Comparison of ENCODE assay signal across 10 cellular contexts in genomic region chr10:29926649-29927048, GRCh38.
A peak's percentile ranks its signal among the peaks of the same experiment; 100 is the strongest.
DNase-seq lines count a peak whose midpoint lies in the region; ATAC-seq and TF ChIP-seq lines count a peak whose summit lies in the region.
"Had no signal": no experiment of that assay in that cellular context is flagged by ENCODE, and none has a peak within 500 bp of the region (broad histone marks: within the 10 kb centered on the region; RNA-seq: fewer than 3 reads in every experiment).

No MANE protein-coding gene starts in this region.

- H3K27ac ChIP-seq in right cardiac atrium (ENCODE audit: low read length): no peak overlapping the region
- H3K27ac ChIP-seq in tibial artery: no peak overlapping the region
- H3K27ac ChIP-seq: C4-2B had no signal

- DNase-seq in Right ventricle myocardium superior (peak; percentile 40), right cardiac atrium (no peak), astrocyte of the cerebellum (ENCODE audit: low read depth) (peak; percentile 90), iris pigment epithelial cell (ENCODE audit: low read depth) (peak; percentile 73), tibial artery (no peak), T-cell (no peak), occipital lobe (lab: John Stamatoyannopoulos, UW) (no peak)
- DNase-seq: activated CD4-positive, alpha-beta T cell treated with anti-CD3 and anti-CD28 coated beads, Interleukin-2, amount 50 U/mL, for 1 hour had no signal

- ATAC-seq in Right ventricle myocardium superior (ENCODE audit: poor library complexity) (no peak), right cardiac atrium (no peak), T-cell (replicated peaks in 1 of 4) (no peak), GM19351 (IDR thresholded peaks at IDR 0.05; ENCODE audit: unreplicated experiment) (no peak)

- CTCF ChIA-PET in T-cell (lab: Charles Lee): no interaction called here

- no peaks in the 10 kb centered on the region for H3K36me3 Mint-ChIP-seq in T-cell

- H3K9me3 ChIP-seq in right cardiac atrium (ENCODE audit: control insufficient read depth, low read length): no peaks in the 10 kb centered on the region
- no peaks in the 10 kb centered on the region for H3K9me3 ChIP-seq in tibial artery

- no peaks in the 10 kb centered on the region for H3K36me3 ChIP-seq in tibial artery

- H3K27ac Mint-ChIP-seq in T-cell: no peak overlapping the region

- no peak overlapping the region for H3K4me3 ChIP-seq in right cardiac atrium (ENCODE audit: low read length)
- no peak overlapping the region for H3K4me3 ChIP-seq in astrocyte of the cerebellum (ENCODE audit: low read depth, low read length)
- H3K4me3 ChIP-seq in tibial artery: no peak overlapping the region

- in situ Hi-C loops in astrocyte of the cerebellum (cut with HindIII; ENCODE audit: low sequenced_read_pairs): no loop called here

- H3K4me1 ChIP-seq in right cardiac atrium (ENCODE audit: control insufficient read depth, insufficient read depth, low read length): no peaks in the 10 kb centered on the region
- H3K4me1 ChIP-seq in tibial artery: peaks cover 0 to 22% (median 14%) of the 10 kb centered on the region in 4 donors

- no peaks in the 10 kb centered on the region for H3K4me1 Mint-ChIP-seq in T-cell

- peaks cover 9 to 28% of the 10 kb centered on the region in 2 donors for H3K27me3 Mint-ChIP-seq in T-cell

- H3K4me3 Mint-ChIP-seq in T-cell: no peak overlapping the region

- H3K27me3 ChIP-seq in right cardiac atrium (ENCODE audit: control insufficient read depth, insufficient read depth) (no peaks in the 10 kb centered on the region), tibial artery (no peaks in the 10 kb centered on the region)

- intact Hi-C loops in Right ventricle myocardium superior (cut with DNase I) (no loop called here), right cardiac atrium (cut with DNase I) (no loop called here), tibial artery (cut with DNase I; ENCODE audit: low total_unique reads) (no loop called here)

- 71% methylated on average over 6 of the region's 6 CpGs for WGBS in right cardiac atrium

- POLR2A ChIA-PET in T-cell (lab: Charles Lee): no interaction called here

- TF ChIP-seq CTCF in astrocyte of the cerebellum (IDR thresholded peaks at IDR 0.05; ENCODE audit: low read depth, low read length, missing control alignments): peak; percentile 81
- peak; percentile 36 for TF ChIP-seq CTCF in tibial artery (IDR thresholded peaks at IDR 0.05)

- peaks cover 9 to 16% (median 14%) of the 10 kb centered on the region in 3 donors for H3K9me3 Mint-ChIP-seq in T-cell

Comparison
In these comparisons a context has a peak if more than half of its experiments do, and no peak if none do; other contexts are left out.
1. DNase-seq: peak in Right ventricle myocardium superior (single experiment), astrocyte of the cerebellum (single experiment) and iris pigment epithelial cell (single experiment); none in right cardiac atrium (0 of 3), tibial artery (0 of 2), T-cell (0 of 34) and occipital lobe (single experiment).